Comparison of ENCODE assay signal across 22 cellular contexts in the genomic region with DNA sequence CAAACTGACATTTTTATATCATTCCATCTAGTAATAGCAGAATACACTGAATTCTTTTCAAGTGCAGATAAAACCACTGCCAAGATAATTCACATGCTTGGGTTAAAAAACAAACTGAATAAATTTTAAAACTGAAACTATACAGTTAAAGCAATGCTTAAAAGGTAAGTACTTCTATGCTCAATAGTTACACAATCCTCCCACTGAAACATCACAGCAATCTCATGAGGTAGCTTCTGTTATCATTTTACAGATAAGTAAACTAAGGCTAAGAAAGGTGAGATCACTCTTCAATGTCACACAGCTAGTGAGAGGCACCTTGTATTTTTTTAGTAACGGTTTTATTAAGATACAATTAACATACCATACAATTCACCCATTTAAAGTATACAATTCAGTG. TPM values are rescaled to one million over a fixed set of nuclear protein-coding genes. Genes with fewer than 3 reads are reported as not detected.
DNase-seq lines count a peak whose midpoint lies in the region; ATAC-seq, FAIRE-seq and TF ChIP-seq lines count a peak whose summit lies in the region.
"Had no signal": no experiment of that assay in that cellular context is flagged by ENCODE, and none has a peak within 500 bp of the region (broad histone marks: within the 10 kb centered on the region; RNA-seq: fewer than 3 reads in every experiment).

No MANE protein-coding gene starts in this region.

- H2BK15ac ChIP-seq in IMR-90 (ENCODE audit: low read depth, low read length): no peak overlapping the region

- TF ChIP-seq RAD21 in IMR-90 (IDR thresholded peaks at IDR 0.05; ENCODE audit: low read length): no peak
- TF ChIP-seq RAD21 in K562 (CRISPR knock-in tag; conservative IDR thresholded peaks at IDR 0.05 in 1 of 2, IDR thresholded peaks at IDR 0.05 in 1 of 2): no peak

- no peak overlapping the region for H4K5ac ChIP-seq in IMR-90 (ENCODE audit: low read depth, low read length)

- dilution Hi-C loops in IMR-90 (cut with HindIII; ENCODE audit: low sequenced_read_pairs, unreplicated experiment): no loop called here

- H4K91ac ChIP-seq in IMR-90 (ENCODE audit: insufficient read depth, low read depth, low read length): no peak overlapping the region

- no peak overlapping the region for H3K27ac ChIP-seq in IMR-90 (ENCODE audit: insufficient read depth, low read length)
- H3K27ac ChIP-seq in SJSA1: peak overlapping the region; percentile 42; the same call in 1 of the 2 replicates
- H3K27ac ChIP-seq in K562 (ENCODE audit: extremely low read depth, low read depth, low read length): no peak overlapping the region
- no peak overlapping the region for H3K27ac ChIP-seq in RWPE1
- H3K27ac ChIP-seq: BLaER1 had no signal

- in situ Hi-C loops in IMR-90 (cut with MboI; ENCODE audit: low sequenced_read_pairs): no loop called here
- in situ Hi-C loops in K562 (cut with MboI): no loop called here

- H2AFZ ChIP-seq in IMR-90 (replicated peaks; ENCODE audit: low read length, poor library complexity) (no peak overlapping the region), K562 (ENCODE audit: low read depth, low read length) (no peak overlapping the region)

- CTCF ChIA-PET in IMR-90 (lab: Yijun Ruan, JAX) (interaction anchor here (0.6 kb wide), 1 partner anchor 356 kb away, joined by 6 read pairs; no protein-coding TSS in a partner anchor), K562 (lab: Yijun Ruan, JAX; ENCODE audit: low intra/inter-chr PET ratio) (no interaction called here), RWPE1 (lab: Yijun Ruan, JAX) (no interaction called here)

- H3K9me3 ChIP-seq in IMR-90 (ENCODE audit: control insufficient read depth, insufficient read depth, low read length) (no peaks in the 10 kb centered on the region; the same call in 1 of the 2 replicates), SJSA1 (replicated peaks) (no peaks in the 10 kb centered on the region), K562 (replicated peaks; ENCODE audit: control insufficient read depth, insufficient read depth, low read depth, low read length) (no peaks in the 10 kb centered on the region)
- H3K9me3 ChIP-seq: BE2C, BLaER1 had no signal

- no peak overlapping the region for H3K18ac ChIP-seq in IMR-90 (ENCODE audit: low read depth, low read length)

- H3K56ac ChIP-seq in IMR-90 (ENCODE audit: extremely low read depth, insufficient read depth, low read length): no peak overlapping the region

- no peak overlapping the region for H4K8ac ChIP-seq in IMR-90 (ENCODE audit: low read depth in 2 of 2, low read length in 2 of 2)

- DNase-seq in IMR-90: peak; percentile 1
- no peak for DNase-seq in SJSA1 (ENCODE audit: low read depth in 1 of 2, low spot score in 2 of 2)
- no peak for DNase-seq in K562 (ENCODE audit: extremely low read depth in 1 of 4, low spot score in 3 of 4)
- DNase-seq in iris pigment epithelial cell (ENCODE audit: low read depth): peak; percentile 45
- no peak for DNase-seq in NCI-H1092 treated with DMSO at 0.1 percent for 48 hours (lab: John Stamatoyannopoulos, UW)
- DNase-seq in GM19238 (ENCODE audit: insufficient read length, low spot score): no peak
- no peak for DNase-seq in DMS 273 treated with DMSO at 0.1 percent for 48 hours (lab: John Stamatoyannopoulos, UW)
- DNase-seq in RWPE1 (ENCODE audit: low spot score): no peak
- DNase-seq: 8988T; ACHN; BE2C; C1 segment of cervical spinal cord; CD4-positive, alpha-beta memory T cell; CD4-positive, CD25-positive, alpha-beta regulatory T cell; CD8-positive, alpha-beta memory T cell; COR-L47; DMS79 treated with DMSO at 0.1 percent for 48 hours; GF-D8 had no signal

- H3K9me1 ChIP-seq in IMR-90 (ENCODE audit: insufficient read depth, low read length) (no peaks in the 10 kb centered on the region), K562 (ENCODE audit: control insufficient read depth, insufficient read depth, low read length) (no peaks in the 10 kb centered on the region)

- BruUV-seq in IMR-90 (replicated peaks; lab: Mats Ljungman, UMichigan): no TSS peak
- no TSS peak for BruUV-seq in K562 (replicated peaks; lab: Mats Ljungman, UMichigan)

- no peak overlapping the region for H3K4ac ChIP-seq in IMR-90 (ENCODE audit: low read depth, low read length)

- H3K4me1 ChIP-seq in IMR-90 (ENCODE audit: control insufficient read depth, insufficient read depth, low read length) (no peaks in the 10 kb centered on the region), SJSA1 (replicated peaks) (peaks cover 10% of the 10 kb centered on the region; the same call in 1 of the 2 replicates), K562 (replicated peaks in 1 of 2; ENCODE audit: control insufficient read depth in 2 of 2, insufficient read depth in 2 of 2, low read length in 2 of 2) (no peaks in the 10 kb centered on the region)
- H3K4me1 ChIP-seq: BE2C had no signal

- WGBS in IMR-90 (ENCODE audit: extremely low coverage in 2 of 2, insufficient read length in 1 of 2), 2 experiments: no CpG with 5 or more reads among the region's 1 CpG
- WGBS in K562 (ENCODE audit: insufficient coverage, low coverage, missing lambda C conversion rate): 33% methylated on average over 1 of the region's 1 CpG

- H3K4me2 ChIP-seq in IMR-90 (ENCODE audit: low read depth, low read length): no peak overlapping the region
- no peak overlapping the region for H3K4me2 ChIP-seq in K562 (ENCODE audit: insufficient read depth, low read length)
- H3K4me2 ChIP-seq: BLaER1 had no signal

- no peak overlapping the region for H2BK120ac ChIP-seq in IMR-90 (ENCODE audit: low read depth, low read length)

- H3K23ac ChIP-seq in IMR-90 (ENCODE audit: low read depth, low read length): no peak overlapping the region

- H3K27me3 ChIP-seq in IMR-90 (ENCODE audit: control insufficient read depth, insufficient read depth, low read length) (no peaks in the 10 kb centered on the region), SJSA1 (replicated peaks) (no peaks in the 10 kb centered on the region), K562 (ENCODE audit: control insufficient read depth in 2 of 2, insufficient read depth in 2 of 2, low read length in 2 of 2) (no peaks in the 10 kb centered on the region)
- H3K27me3 ChIP-seq: BE2C, BLaER1 had no signal

- peak; percentile 23 for FAIRE-seq in K562 (lab: Jason Lieb, UNC)
- FAIRE-seq: A204.1, G401.6, GM12891 had no signal

- no peak overlapping the region for H3K9ac ChIP-seq in IMR-90 (ENCODE audit: low read depth, low read length)
- H3K9ac ChIP-seq in K562 (ENCODE audit: insufficient read depth in 1 of 2, low read depth in 2 of 2, low read length in 2 of 2): no peak overlapping the region
- H3K9ac ChIP-seq: BLaER1 had no signal

- POLR2A ChIA-PET in IMR-90 (lab: Charles Lee; ENCODE audit: unreplicated experiment) (no interaction called here), K562 (lab: Yijun Ruan, JAX) (interaction anchor here (1.0 to 1.1 kb wide), 2 partner anchors 10 to 14 kb away, joined by 3 to 4 read pairs; no protein-coding TSS in a partner anchor), RWPE1 (lab: Yijun Ruan, JAX; ENCODE audit: low non-redundant PET) (no interaction called here)

- TF ChIP-seq CTCF in IMR-90 (conservative IDR thresholded peaks at IDR 0.05; ENCODE audit: low read depth, low read length) (no peak), K562 (IDR thresholded peaks at IDR 0.05 in 2 of 3, conservative IDR thresholded peaks at IDR 0.05 in 1 of 3; ENCODE audit: insufficient read depth in 2 of 3, low read depth in 1 of 3, low read length in 3 of 3) (no peak), RWPE1 (conservative IDR thresholded peaks at IDR 0.05; ENCODE audit: low read depth) (no peak)

- no peaks in the 10 kb centered on the region; the same call in 1 of the 2 replicates for H3K36me3 ChIP-seq in IMR-90 (ENCODE audit: control insufficient read depth, insufficient read depth, low read length)
- H3K36me3 ChIP-seq in SJSA1: no peaks in the 10 kb centered on the region
- peaks cover 13% of the 10 kb centered on the region; the same call in 1 of the 3 replicates for H3K36me3 ChIP-seq in K562 (ENCODE audit: control insufficient read depth, insufficient read depth, low read length)
- H3K36me3 ChIP-seq: BE2C had no signal

- intact Hi-C loops in IMR-90 (cut with micrococcal nuclease) (no loop called here), K562 (cut with micrococcal nuclease) (no loop called here)

- H2AK9ac ChIP-seq in IMR-90 (replicated peaks; ENCODE audit: low read depth, low read length, poor library complexity): no peak overlapping the region

- H4K20me1 ChIP-seq in IMR-90 (ENCODE audit: insufficient read depth, low read length): no peaks in the 10 kb centered on the region
- no peaks in the 10 kb centered on the region for H4K20me1 ChIP-seq in K562 (replicated peaks; ENCODE audit: control insufficient read depth, insufficient read depth, low read length)
- H4K20me1 ChIP-seq: BLaER1 had no signal

- no peak overlapping the region for H2BK20ac ChIP-seq in IMR-90 (ENCODE audit: low read depth, low read length)

- no peaks in the 10 kb centered on the region for H3K79me1 ChIP-seq in IMR-90 (ENCODE audit: low read depth in 1 of 2, low read length in 2 of 2)

- no peak overlapping the region for H2BK5ac ChIP-seq in IMR-90 (ENCODE audit: low read depth, low read length, poor library complexity, severe bottlenecking)

- TF ChIP-seq POLR2A in IMR-90 (IDR thresholded peaks at IDR 0.05; ENCODE audit: low read depth, low read length) (no peak), K562 (conservative IDR thresholded peaks at IDR 0.05) (no peak)

- no peak for TF ChIP-seq EP300 in K562 (IDR thresholded peaks at IDR 0.05; ENCODE audit: low read length)

- H3K4me3 ChIP-seq in IMR-90 (ENCODE audit: insufficient read depth, low read depth, low read length) (no peak overlapping the region), SJSA1 (no peak overlapping the region), K562 (no peak overlapping the region)
- H3K4me3 ChIP-seq: BLaER1 had no signal

- ATAC-seq in IMR-90 (ENCODE audit: low read depth) (no peak), K562 (no peak)

- no peaks in the 10 kb centered on the region for H3K79me2 ChIP-seq in K562 (ENCODE audit: control insufficient read depth, insufficient read depth, low read length)

- H3K14ac ChIP-seq in IMR-90 (replicated peaks; ENCODE audit: low read depth, low read length): no peak overlapping the region

- no peak overlapping the region for H2AK5ac ChIP-seq in IMR-90 (ENCODE audit: low read depth, low read length)

RNA-seq across cellular contexts. Expression of a gene that starts 13.4 kb away (rescaled TPM):
- total RNA-seq in IMR-90 (2012; rRNA removed) (10.6 and 11.9 TPM in 2 replicates), K562 (2014; rRNA removed) (8.5 and 9.6 TPM in 2 replicates), K562 (2014; rRNA removed; fragmentation: Illumina TruSeq; extraction: Trizol) (7.3 and 10.2 TPM in 2 replicates), K562 (2015; rRNA removed; fragmentation: Illumina TruSeq; extraction: Trizol) (7.4 and 7.9 TPM in 2 replicates), K562 (2021) (9.5 and 10.5 TPM in 2 replicates)
- polyA plus RNA-seq in IMR-90 (2012; rRNA removed) (11.0 and 12.7 TPM in 2 replicates), K562 (2011; rRNA removed) (15.9 and 18.9 TPM in 2 replicates), K562 (2014; fragmentation: Illumina TruSeq; extraction: Trizol) (6.6 and 8.5 TPM in 2 replicates), K562 (2014; fragmentation: Nextera tagmentation; extraction: Ambion mirVana) (1 to 10 TPM; 2.9 to 3.9 TPM), K562 (2014; rRNA removed) (11.0 and 11.8 TPM in 2 replicates)
- 4.9 and 8.1 TPM in 2 replicates for polyA plus RNA-seq in IMR-90 (2012; cell fraction: cytosol; rRNA removed)
- 20.0 and 40.0 TPM in 2 replicates for polyA plus RNA-seq in IMR-90 (2012; cell fraction: nucleus; rRNA removed; ENCODE audit: low replicate concordance)
- total RNA-seq in SJSA1 (2014; rRNA removed; shearing (Covaris generic)): 7.6 and 8.5 TPM in 2 replicates
- 51.0 and 72.8 TPM in 2 replicates for total RNA-seq in K562 (2011; cell fraction: chromatin; rRNA removed; ENCODE audit: low replicate concordance)
- 14.2 and 14.7 TPM in 2 replicates for total RNA-seq in K562 (2011; cell fraction: nucleolus; rRNA removed)
- 34.2 and 46.8 TPM in 2 replicates for total RNA-seq in K562 (2011; cell fraction: nucleoplasm; rRNA removed)
- 7.2 and 10.9 TPM in 2 replicates for polyA plus RNA-seq in K562 (2011; cell fraction: cytosol; rRNA removed)
- 54.3 and 62.6 TPM in 2 replicates for polyA plus RNA-seq in K562 (2011; cell fraction: nucleus; rRNA removed)
- 4.6 and 9.1 TPM in 2 replicates for polyA plus RNA-seq in K562 (2012)
- 24.1 and 24.7 TPM in 2 replicates for polyA minus RNA-seq in K562 (2011; rRNA and poly(A)+ RNA removed)
- 2.7 and 8.6 TPM in 2 replicates for polyA minus RNA-seq in K562 (2011; cell fraction: cytosol; rRNA and poly(A)+ RNA removed)
- 10.9 and 15.9 TPM in 2 replicates for polyA minus RNA-seq in K562 (2011; cell fraction: nucleus; rRNA and poly(A)+ RNA removed)

Comparison
In these comparisons a context has a peak if more than half of its experiments do, and no peak if none do; other contexts are left out.
1. DNase-seq: peak in IMR-90 (single experiment) and iris pigment epithelial cell (single experiment); none in SJSA1 (0 of 2), K562 (0 of 4), NCI-H1092 treated with DMSO at 0.1 percent for 48 hours (single experiment), GM19238 (single experiment), DMS 273 treated with DMSO at 0.1 percent for 48 hours (single experiment) and RWPE1 (single experiment).